16 cellular contexts compared by ENCODE assay signal in genomic region chr11:110196884-110197420, GRCh38.
DNase-seq lines count a peak whose midpoint lies in the region; ATAC-seq and TF ChIP-seq lines count a peak whose summit lies in the region.
"Had no signal": no experiment of that assay in that cellular context is flagged by ENCODE, and none has a peak within 500 bp of the region (broad histone marks: within the 10 kb centered on the region; RNA-seq: fewer than 3 reads in every experiment).

No MANE protein-coding gene starts in this region.

- H3K4me3 ChIP-seq in RWPE2 (ENCODE audit: severe bottlenecking) = no peak overlapping the region
- H3K4me3 ChIP-seq in esophagus muscularis mucosa = no peak overlapping the region
- H3K4me3 ChIP-seq in lower lobe of right lung = no peak overlapping the region
- H3K4me3 ChIP-seq: GM23338, K562 had no signal

- 79% methylated on average over 9 of the region's 9 CpGs for WGBS in esophagus muscularis mucosa

- no peak for TF ChIP-seq POLR2A in esophagus muscularis mucosa (IDR thresholded peaks at IDR 0.05; ENCODE audit: low read depth)

- H3K36me3 ChIP-seq in RWPE2 (ENCODE audit: low read depth) (no peaks in the 10 kb centered on the region), esophagus muscularis mucosa (no peaks in the 10 kb centered on the region), lower lobe of right lung (no peaks in the 10 kb centered on the region)

- H3K4me3 Mint-ChIP-seq in stimulated activated memory B cell treated with anti-CD40 and anti-IgM and Interleukin-4, amounts not matched to agents 10 μg/mL and 1 μg/mL and 100 μg/mL, for 72 hours = no peak overlapping the region
- H3K4me3 Mint-ChIP-seq: GM23338 had no signal

- H3K9me3 ChIP-seq in RWPE2 (ENCODE audit: severe bottlenecking) (no peaks in the 10 kb centered on the region), esophagus muscularis mucosa (no peaks in the 10 kb centered on the region), lower lobe of right lung (no peaks in the 10 kb centered on the region)

- H3K27ac Mint-ChIP-seq in stimulated activated memory B cell treated with anti-CD40 and anti-IgM and Interleukin-4, amounts not matched to agents 10 μg/mL and 1 μg/mL and 100 μg/mL, for 72 hours = peak overlapping the region; percentile 37
- H3K27ac Mint-ChIP-seq: GM23338 had no signal

- H3K27me3 Mint-ChIP-seq in stimulated activated memory B cell treated with anti-CD40 and anti-IgM and Interleukin-4, amounts not matched to agents 10 μg/mL and 1 μg/mL and 100 μg/mL, for 72 hours = peaks cover 27% of the 10 kb centered on the region

- no peaks in the 10 kb centered on the region for H3K36me3 Mint-ChIP-seq in stimulated activated memory B cell treated with anti-CD40 and anti-IgM and Interleukin-4, amounts not matched to agents 10 μg/mL and 1 μg/mL and 100 μg/mL, for 72 hours

- intact Hi-C loops in esophagus muscularis mucosa (cut with DNase I) = loop anchor here (5.0 kb wide), 1 partner anchor 250 kb away; no protein-coding TSS in a partner anchor
- intact Hi-C loops in lower lobe of right lung (cut with DNase I) = no loop called here

- DNase-seq in activated CD8-positive, alpha-beta memory T cell treated with anti-CD3 and anti-CD28 coated beads for 24 hours = peak; percentile 28
- no peak for DNase-seq in activated CD8-positive, alpha-beta memory T cell treated with anti-CD3 and anti-CD28 coated beads, Interleukin-2, amount 50 U/mL, for 4 hours
- no peak for DNase-seq in RWPE2 (ENCODE audit: low spot score)
- peak; percentile 90 for DNase-seq in esophagus muscularis mucosa (ENCODE audit: extremely low spot score)
- DNase-seq in lower lobe of right lung = no peak
- DNase-seq in NK-92 treated with Interleukin-12 subunit alpha and Interleukin-12 subunit beta, amount 100 ng/mL, for 24 hours (lab: John Stamatoyannopoulos, UW) = no peak
- no peak for DNase-seq in DMS 273 (lab: John Stamatoyannopoulos, UW; ENCODE audit: unreplicated experiment)
- DNase-seq: COR-L47, MV-4-11, NCI-H1417, NCI-H1930, NCI-H446 treated with DMSO at 0.1 percent for 48 hours, Right ventricle myocardium superior had no signal

- H3K27ac ChIP-seq in RWPE2 (ENCODE audit: poor library complexity, severe bottlenecking) (peak overlapping the region; percentile 94), esophagus muscularis mucosa (replicated peaks in 1 of 4) (no peak overlapping the region), lower lobe of right lung (no peak overlapping the region)

- peaks cover 2% of the 10 kb centered on the region for H3K9me3 Mint-ChIP-seq in stimulated activated memory B cell treated with anti-CD40 and anti-IgM and Interleukin-4, amounts not matched to agents 10 μg/mL and 1 μg/mL and 100 μg/mL, for 72 hours
- H3K9me3 Mint-ChIP-seq: GM23338 had no signal

- TF ChIP-seq CTCF in RWPE2 (IDR thresholded peaks at IDR 0.05; ENCODE audit: poor library complexity, severe bottlenecking) (no peak), esophagus muscularis mucosa (IDR thresholded peaks at IDR 0.05) (no peak), lower lobe of right lung (IDR thresholded peaks at IDR 0.05) (no peak)

- peaks cover 24% of the 10 kb centered on the region for H3K4me1 Mint-ChIP-seq in stimulated activated memory B cell treated with anti-CD40 and anti-IgM and Interleukin-4, amounts not matched to agents 10 μg/mL and 1 μg/mL and 100 μg/mL, for 72 hours

- no peak for TF ChIP-seq EP300 in esophagus muscularis mucosa (IDR thresholded peaks at IDR 0.05)

- H3K27me3 ChIP-seq in RWPE2 (ENCODE audit: insufficient read depth, poor library complexity, severe bottlenecking) = no peaks in the 10 kb centered on the region
- H3K27me3 ChIP-seq in esophagus muscularis mucosa = no peaks in the 10 kb centered on the region
- no peaks in the 10 kb centered on the region for H3K27me3 ChIP-seq in lower lobe of right lung (ENCODE audit: low read depth)

- H3K4me1 ChIP-seq in RWPE2 (ENCODE audit: insufficient read depth, poor library complexity, severe bottlenecking) (peaks cover 66% of the 10 kb centered on the region), esophagus muscularis mucosa (peaks cover 0 to 3% (median 0%) of the 10 kb centered on the region in 4 donors), lower lobe of right lung (peaks cover 4% of the 10 kb centered on the region)

- ATAC-seq in RWPE2 (ENCODE audit: low read depth) = no peak
- no peak for ATAC-seq in stimulated activated memory B cell treated with anti-CD40 and anti-IgM and Interleukin-4, amounts not matched to agents 10 μg/mL and 1 μg/mL and 100 μg/mL, for 72 hours
- ATAC-seq in lower lobe of right lung = no peak
- ATAC-seq: GM23338, K562 had no signal

Comparison
In these comparisons a context has a peak if more than half of its experiments do, and no peak if none do; other contexts are left out.
1. DNase-seq: peak in activated CD8-positive, alpha-beta memory T cell treated with anti-CD3 and anti-CD28 coated beads for 24 hours (single experiment) and esophagus muscularis mucosa (single experiment); none in activated CD8-positive, alpha-beta memory T cell treated with anti-CD3 and anti-CD28 coated beads, Interleukin-2, amount 50 U/mL, for 4 hours (single experiment), RWPE2 (single experiment), lower lobe of right lung (single experiment), NK-92 treated with Interleukin-12 subunit alpha and Interleukin-12 subunit beta, amount 100 ng/mL, for 24 hours (single experiment) and DMS 273 (single experiment).